ENCODE assay signal across 8 cellular contexts in the genomic region with DNA sequence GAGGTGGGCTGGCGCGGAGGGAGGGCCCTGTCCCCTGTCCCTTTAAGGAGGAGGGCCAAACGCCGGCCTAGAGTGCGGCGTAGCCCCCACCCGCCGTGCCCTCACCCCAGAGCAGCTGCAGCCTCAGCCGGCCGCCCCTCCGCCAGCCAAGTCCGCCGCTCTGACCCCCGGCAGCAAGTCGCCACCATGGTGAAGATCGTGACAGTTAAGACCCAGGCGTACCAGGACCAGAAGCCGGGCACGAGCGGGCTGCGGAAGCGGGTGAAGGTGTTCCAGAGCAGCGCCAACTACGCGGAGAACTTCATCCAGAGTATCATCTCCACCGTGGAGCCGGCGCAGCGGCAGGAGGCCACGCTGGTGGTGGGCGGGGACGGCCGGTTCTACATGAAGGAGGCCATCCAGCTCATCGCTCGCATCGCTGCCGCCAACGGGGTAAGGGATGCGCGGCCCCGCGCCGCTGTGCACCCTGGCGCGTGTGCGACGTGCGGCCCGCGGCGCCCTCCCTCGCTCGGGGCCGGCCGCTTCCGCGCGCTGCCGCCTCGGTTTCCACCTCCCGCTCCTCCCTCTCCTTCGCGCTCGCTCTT. TPM values are rescaled to one million over a fixed set of nuclear protein-coding genes. Genes with fewer than 3 reads are reported as not detected.
DNase-seq lines count a peak whose midpoint lies in the region; ATAC-seq, FAIRE-seq and TF ChIP-seq lines count a peak whose summit lies in the region.

Gene PGM1, plus strand, starts transcription at position 109 of the 584 bp plus-strand sequence. Its CDS starts 78 bp downstream, at position 187.

- peak within 1 kb of the TSS; percentile 87 to 89 for H3K4me3 ChIP-seq in ascending aorta

- no peaks in the 10 kb centered on the region for H3K27me3 ChIP-seq in ascending aorta

- peak; percentile 69 for DNase-seq in GM12891 (ENCODE audit: insufficient read length, low spot score)
- peak; percentile 61 for DNase-seq in NCI-H1092 treated with DMSO at 0.1 percent for 48 hours (lab: John Stamatoyannopoulos, UW)
- peak; percentile 60 to 63 (median 60) for DNase-seq in T-helper 17 cell
- DNase-seq in ascending aorta (ENCODE audit: low spot score in 2 of 2) = peak in 1 of 2 donors; percentile 87
- DNase-seq in hepatic stellate cell (ENCODE audit: low spot score) = peak; percentile 72
- peak; percentile 94 for DNase-seq in retina
- no peak for DNase-seq in NK-92 treated with Interleukin-12 subunit alpha and Interleukin-12 subunit beta, amount 100 ng/mL, for 24 hours (lab: John Stamatoyannopoulos, UW)

- peaks cover 2% of the 10 kb centered on the region for H3K36me3 Mint-ChIP-seq in T-helper 17 cell (ENCODE audit: low read depth)

- H3K36me3 ChIP-seq in ascending aorta = no peaks in the 10 kb centered on the region

- peaks cover 21% of the 10 kb centered on the region for H3K4me1 Mint-ChIP-seq in T-helper 17 cell

- peak within 1 kb of the TSS; percentile 97 for H3K4me3 Mint-ChIP-seq in T-helper 17 cell

- H3K4me1 ChIP-seq in ascending aorta = peaks cover 0 to 23% of the 10 kb centered on the region in 2 donors

- intact Hi-C loops in ascending aorta (cut with DNase I) = loop anchor here (5.0 kb wide), 1 partner anchor 1829 kb away; the partner anchor contains the start of genes LEPR and LEPROT

- ATAC-seq in HG02623 (IDR thresholded peaks at IDR 0.05; ENCODE audit: unreplicated experiment) (peak; percentile 64), T-helper 17 cell (peak; percentile 86)

- peak; percentile 40; the same call in 1 of the 2 replicates for TF ChIP-seq POLR2A in GM12891 (IDR thresholded peaks at IDR 0.05; ENCODE audit: low read depth, low read length)

- FAIRE-seq in GM12891 (lab: Jason Lieb, UNC) = peak; percentile 99

- TF ChIP-seq CTCF in ascending aorta (IDR thresholded peaks at IDR 0.05) = no peak

- peak within 1 kb of the TSS; percentile 96 for H3K27ac Mint-ChIP-seq in T-helper 17 cell

- no peaks in the 10 kb centered on the region for H3K27me3 Mint-ChIP-seq in T-helper 17 cell

- H3K9me3 ChIP-seq in T-helper 17 cell (ENCODE audit: control insufficient read depth, low read length, poor library complexity, severe bottlenecking) = no peaks in the 10 kb centered on the region
- H3K9me3 ChIP-seq in ascending aorta = no peaks in the 10 kb centered on the region

- H3K27ac ChIP-seq in ascending aorta = peak within 1 kb of the TSS; percentile 92 to 94

TF ChIP-seq in GM12891, 5 proteins besides CTCF, POLR2A, EP300 and RAD21:
- 0 out of 2 replicates have a peak, but pooled peaks have one; percentile 26 for TF ChIP-seq TAF1 (IDR thresholded peaks at IDR 0.05; ENCODE audit: low read depth, low read length)
- no peak for TF ChIP-seq SPI1 (IDR thresholded peaks at IDR 0.05; ENCODE audit: low read depth, low read length)
- peak; percentile 77 for TF ChIP-seq POLR2AphosphoS5 (IDR thresholded peaks at IDR 0.05; ENCODE audit: low read depth, low read length)
- no peak for TF ChIP-seq POU2F2 (IDR thresholded peaks at IDR 0.05; ENCODE audit: low read depth, low read length)
TF ChIP-seq in GM12891: peak in this region for 2.

RNA-seq across cellular contexts. Expression of gene PGM1, which starts in this region (rescaled TPM):
- polyA plus RNA-seq in GM12891 (2012; ENCODE audit: low read depth, missing spikeins) = 50.0 TPM
- total RNA-seq in T-helper 17 cell (10 to 100 TPM; 11.7 to 14.2 TPM), ascending aorta (23.7 TPM)
